In the genomic region with DNA sequence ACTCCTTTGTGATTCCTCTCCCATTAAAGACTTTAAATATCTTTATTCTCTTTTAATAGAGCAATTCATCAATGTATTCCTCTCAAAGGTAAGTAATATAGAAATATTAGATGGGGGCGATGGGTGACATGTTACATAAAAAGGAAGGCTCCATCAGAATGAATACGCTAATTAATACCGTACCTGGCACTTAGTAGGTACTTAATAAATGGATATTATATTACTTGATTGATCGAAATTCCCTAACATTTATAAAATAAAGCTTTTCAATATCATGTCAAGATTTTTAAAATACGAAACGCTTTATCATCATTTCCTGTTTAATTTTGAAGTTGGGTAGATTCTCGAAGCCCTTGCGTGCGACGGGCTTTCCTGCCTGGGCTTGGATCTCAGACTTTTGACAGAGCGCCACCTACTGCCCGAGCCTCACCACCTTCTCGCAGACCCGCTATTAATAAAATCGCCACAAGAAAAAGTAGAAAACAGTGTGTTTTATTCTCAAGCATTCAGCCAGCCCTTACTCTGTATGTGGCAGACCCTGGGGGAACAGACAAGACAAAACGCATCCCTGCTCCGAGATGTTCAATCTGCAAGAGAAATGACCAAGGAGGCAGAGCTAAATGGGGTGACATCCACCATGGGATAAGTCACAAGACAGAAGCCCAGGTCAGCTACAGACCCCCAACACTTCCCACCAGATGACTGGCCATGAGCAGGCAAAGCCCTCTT, we compare ENCODE assay signal across 8 cellular contexts.
DNase-seq lines count a peak whose midpoint lies in the region; ATAC-seq and TF ChIP-seq lines count a peak whose summit lies in the region.

No MANE protein-coding gene starts in this region.

- H3K4me1 Mint-ChIP-seq in CD4-positive, alpha-beta memory T cell, result peaks cover 0 to 3% (median under 1%) of the 10 kb centered on the region in 4 donors

- peak overlapping the region in 1 of 8 donors; percentile 30 for H3K4me3 Mint-ChIP-seq in CD4-positive, alpha-beta memory T cell

- no peaks in the 10 kb centered on the region for H3K4me1 ChIP-seq in CD4-positive, alpha-beta memory T cell (ENCODE audit: insufficient read depth, low read length)
- H3K4me1 ChIP-seq in Panc1 (ENCODE audit: control insufficient read depth, insufficient read depth, low read length) (peaks cover 6% of the 10 kb centered on the region; the same call in 1 of the 2 replicates), subcutaneous abdominal adipose tissue (ENCODE audit: control insufficient read depth in 5 of 5, insufficient read depth in 5 of 5, low read length in 5 of 5) (peaks cover 2 to 11% (median 8%) of the 10 kb centered on the region in 5 donors)

- POLR2A ChIA-PET in CD4-positive, alpha-beta memory T cell (lab: Charles Lee; ENCODE audit: partially characterized antibody), result no interaction called here
- POLR2A ChIA-PET in HEK293T (lab: Yijun Ruan, JAX) (no interaction called here), Panc1 (lab: Charles Lee) (no interaction called here)

- H3K9me3 Mint-ChIP-seq in CD4-positive, alpha-beta memory T cell, result peaks cover 0 to 5% (median 3%) of the 10 kb centered on the region in 8 donors

- no peak overlapping the region for H3K27ac ChIP-seq in CD4-positive, alpha-beta memory T cell (ENCODE audit: low read depth, low read length)
- H3K27ac ChIP-seq in Panc1 (ENCODE audit: low read length) (no peak overlapping the region), subcutaneous abdominal adipose tissue (ENCODE audit: low read depth, low read length) (no peak overlapping the region)

- TF ChIP-seq CTCF in Panc1 (IDR thresholded peaks at IDR 0.05) (peak; percentile 93), fibroblast of pulmonary artery (IDR thresholded peaks at IDR 0.05; ENCODE audit: low read length, missing control alignments) (peak; percentile 77)

- H3K36me3 Mint-ChIP-seq in CD4-positive, alpha-beta memory T cell, result no peaks in the 10 kb centered on the region

- ATAC-seq in Panc1, result peak; percentile 81

- H3K36me3 ChIP-seq in CD4-positive, alpha-beta memory T cell (ENCODE audit: insufficient read depth, low read length), result no peaks in the 10 kb centered on the region
- H3K36me3 ChIP-seq in Panc1 (ENCODE audit: control insufficient read depth, insufficient read depth, low read length) (no peaks in the 10 kb centered on the region), subcutaneous abdominal adipose tissue (ENCODE audit: control insufficient read depth in 5 of 5, insufficient read depth in 5 of 5, low read length in 5 of 5) (no peaks in the 10 kb centered on the region)

- in situ Hi-C loops in Panc1 (cut with HindIII; ENCODE audit: low pct_unique_long_range_greater_than_20kb, low sequenced_read_pairs), result no loop called here

- no peak overlapping the region for H3K27ac Mint-ChIP-seq in CD4-positive, alpha-beta memory T cell

- intact Hi-C loops in CD4-positive, alpha-beta memory T cell (cut with micrococcal nuclease), result no loop called here
- intact Hi-C loops in Panc1 (cut with micrococcal nuclease; ENCODE audit: unreplicated experiment), result loop anchor here (5.0 kb wide), 1 partner anchor 447 kb away; no protein-coding TSS in a partner anchor

- peak; percentile 46 to 58 (median 51) for DNase-seq in CD4-positive, alpha-beta memory T cell
- DNase-seq in HEK293T (ENCODE audit: extremely low spot score) (peak; percentile 77), Panc1 (ENCODE audit: low read depth, low spot score) (peak; percentile 38), fibroblast of pulmonary artery (ENCODE audit: low read depth) (peak; percentile 82), nucleus accumbens (lab: John Stamatoyannopoulos, UW) (peak in 52 of 56 donors; percentile 10 to 90 (median 59)), DMS79 (lab: John Stamatoyannopoulos, UW) (no peak)
- DNase-seq in activated T-cell treated with anti-CD3 and anti-CD28 coated beads, Interleukin-2, amount 50 U/mL, for 48 hours, result peak; percentile 80 to 86

- CTCF ChIA-PET in CD4-positive, alpha-beta memory T cell (lab: Charles Lee; ENCODE audit: partially characterized antibody), result interaction anchor here (0.7 to 4.2 kb wide), 22 partner anchors 8 to 758 kb away, joined by 3 to 43 read pairs (median 5); no protein-coding TSS in a partner anchor
- CTCF ChIA-PET in HEK293T (lab: Yijun Ruan, JAX) (interaction anchor here (0.5 to 3.3 kb wide), 14 partner anchors 9 to 448 kb away, joined by 3 to 15 read pairs (median 4); no protein-coding TSS in a partner anchor), Panc1 (lab: Charles Lee) (interaction anchor here (1.5 to 1.7 kb wide), 2 partner anchors 445 to 504 kb away, joined by 4 to 10 read pairs; no protein-coding TSS in a partner anchor)

- BruUV-seq in Panc1 (replicated peaks; lab: Mats Ljungman, UMichigan), result no TSS peak

- H3K27me3 Mint-ChIP-seq in CD4-positive, alpha-beta memory T cell, result peaks cover 5 to 16% of the 10 kb centered on the region in 2 donors

- H3K4me3 ChIP-seq in CD4-positive, alpha-beta memory T cell (ENCODE audit: low read length in 2 of 2), result no peak overlapping the region
- peak overlapping the region in 1 of 2 experiments; percentile 25; a peak in 2 of 4 replicates for H3K4me3 ChIP-seq in Panc1 (ENCODE audit: low read depth in 2 of 2, low read length in 2 of 2)
- no peak overlapping the region for H3K4me3 ChIP-seq in fibroblast of pulmonary artery (replicated peaks; ENCODE audit: low read depth, low read length)
- peak overlapping the region; percentile 46 to 61 (median 48) for H3K4me3 ChIP-seq in subcutaneous abdominal adipose tissue (ENCODE audit: low read depth in 1 of 5, low read length in 5 of 5)

- no peaks in the 10 kb centered on the region for H3K9me3 ChIP-seq in CD4-positive, alpha-beta memory T cell (ENCODE audit: control insufficient read depth in 1 of 2, low read length in 2 of 2)
- H3K9me3 ChIP-seq in Panc1 (ENCODE audit: control insufficient read depth, insufficient read depth, low read depth, low read length), result no peaks in the 10 kb centered on the region
- peaks cover 0 to 5% (median 0%) of the 10 kb centered on the region in 5 donors for H3K9me3 ChIP-seq in subcutaneous abdominal adipose tissue (ENCODE audit: control insufficient read depth in 5 of 5, low read length in 5 of 5)

- peak overlapping the region in 1 of 5 donors; percentile 66 for H3K9ac ChIP-seq in subcutaneous abdominal adipose tissue (ENCODE audit: low read length in 5 of 5)

- no peaks in the 10 kb centered on the region for H3K27me3 ChIP-seq in CD4-positive, alpha-beta memory T cell (ENCODE audit: insufficient read depth, low read length)
- peaks cover 4% of the 10 kb centered on the region; the same call in 1 of the 2 replicates for H3K27me3 ChIP-seq in Panc1 (ENCODE audit: control insufficient read depth, insufficient read depth, low read length)
- H3K27me3 ChIP-seq in subcutaneous abdominal adipose tissue (ENCODE audit: control insufficient read depth in 5 of 5, insufficient read depth in 4 of 5, low read length in 5 of 5), result no peaks in the 10 kb centered on the region

TF ChIP-seq in HEK293T, 16 proteins besides CTCF, POLR2A, EP300 and RAD21:
- TF ChIP-seq SUZ12 (IDR thresholded peaks at IDR 0.05), result no peak
- peak; percentile 79 for TF ChIP-seq ARNT (IDR thresholded peaks at IDR 0.05)
TF ChIP-seq in HEK293T: peak in this region for 1.

Comparison
In these comparisons a context has a peak if more than half of its experiments do, and no peak if none do; other contexts are left out.
1. H3K4me3 ChIP-seq: peak in subcutaneous abdominal adipose tissue (5 of 5); none in CD4-positive, alpha-beta memory T cell (0 of 2) and fibroblast of pulmonary artery (single experiment).